In genomic region chr3:43373588-43373935, GRCh38 we compare ENCODE assay signal across 2 cellular contexts.
TF ChIP-seq lines count a peak whose summit lies in the region.

No MANE protein-coding gene starts in this region.

TF ChIP-seq in GM23338, 12 proteins besides CTCF, POLR2A, EP300 and RAD21 (continued from another document):
- no peak for TF ChIP-seq ZNF462 (CRISPR knock-in tag; IDR thresholded peaks at IDR 0.05)
- no peak for TF ChIP-seq CREB1 (CRISPR knock-in tag; IDR thresholded peaks at IDR 0.05; ENCODE audit: low read depth)
- no peak for TF ChIP-seq NANOG (IDR thresholded peaks at IDR 0.05; ENCODE audit: borderline replicate concordance)

TF ChIP-seq in WTC11, 78 proteins besides CTCF, POLR2A, EP300 and RAD21 (continued from another document):
- TF ChIP-seq USF2 (CRISPR knock-in tag; IDR thresholded peaks at IDR 0.05) (no peak), CREM (CRISPR knock-in tag; IDR thresholded peaks at IDR 0.05) (no peak), HMGA2 (CRISPR knock-in tag; IDR thresholded peaks at IDR 0.05) (no peak), PREB (CRISPR knock-in tag; IDR thresholded peaks at IDR 0.05; ENCODE audit: borderline replicate concordance) (no peak)
TF ChIP-seq in WTC11: peak in this region for 0.
